ENCODE assay signal across 16 cellular contexts in genomic region chrX:135981662-135982061, GRCh38. TPM values are rescaled to one million over a fixed set of nuclear protein-coding genes. Genes with fewer than 3 reads are reported as not detected.
DNase-seq lines count a peak whose midpoint lies in the region; ATAC-seq and TF ChIP-seq lines count a peak whose summit lies in the region.
"Had no signal": no experiment of that assay in that cellular context is flagged by ENCODE, and none has a peak within 500 bp of the region (broad histone marks: within the 10 kb centered on the region; RNA-seq: fewer than 3 reads in every experiment).

No MANE protein-coding gene starts in this region.

- no peak for TF ChIP-seq CTCF in type B pancreatic cell (conservative IDR thresholded peaks at IDR 0.05)

- POLR2A ChIA-PET in CD8-positive, alpha-beta memory T cell (lab: Charles Lee) = no interaction called here
- POLR2A ChIA-PET in T-cell (lab: Charles Lee) = no interaction called here

- no peaks in the 10 kb centered on the region for H3K9me3 Mint-ChIP-seq in CD8-positive, alpha-beta memory T cell
- H3K9me3 Mint-ChIP-seq in T-cell = no peaks in the 10 kb centered on the region
- H3K9me3 Mint-ChIP-seq in type B pancreatic cell = no peaks in the 10 kb centered on the region
- H3K9me3 Mint-ChIP-seq in immature natural killer cell = peaks cover 0 to 1% (median 0%) of the 10 kb centered on the region in 6 donors
- H3K9me3 Mint-ChIP-seq: HFFc6 had no signal

- H3K27ac ChIP-seq in CD8-positive, alpha-beta memory T cell (ENCODE audit: low read depth, low read length) = no peak overlapping the region

- H3K4me3 ChIP-seq in CD8-positive, alpha-beta memory T cell (ENCODE audit: low read length) = no peak overlapping the region
- H3K4me3 ChIP-seq: MG63 had no signal

- peaks cover 37 to 71% (median 47%) of the 10 kb centered on the region in 3 donors for H3K4me1 Mint-ChIP-seq in CD8-positive, alpha-beta memory T cell
- H3K4me1 Mint-ChIP-seq in T-cell (peaks cover 42 to 65% (median 50%) of the 10 kb centered on the region in 3 donors), type B pancreatic cell (ENCODE audit: unreplicated experiment) (no peaks in the 10 kb centered on the region), immature natural killer cell (peaks cover 32 to 35% of the 10 kb centered on the region in 2 donors)

- H3K27me3 ChIP-seq in CD8-positive, alpha-beta memory T cell (ENCODE audit: insufficient read depth, low read length, poor library complexity, severe bottlenecking) = no peaks in the 10 kb centered on the region
- H3K27me3 ChIP-seq: MG63 had no signal

- H3K27ac Mint-ChIP-seq in CD8-positive, alpha-beta memory T cell = peak overlapping the region in 5 of 8 donors; percentile 20 to 65 (median 57)
- peak overlapping the region; percentile 53 to 67 for H3K27ac Mint-ChIP-seq in T-cell
- H3K27ac Mint-ChIP-seq in type B pancreatic cell = no peak overlapping the region
- no peak overlapping the region for H3K27ac Mint-ChIP-seq in immature natural killer cell
- H3K27ac Mint-ChIP-seq: HFFc6 had no signal

- H3K36me3 Mint-ChIP-seq in CD8-positive, alpha-beta memory T cell = peaks cover 0 to 7% (median 0%) of the 10 kb centered on the region in 3 donors
- H3K36me3 Mint-ChIP-seq in T-cell (no peaks in the 10 kb centered on the region), type B pancreatic cell (no peaks in the 10 kb centered on the region), immature natural killer cell (no peaks in the 10 kb centered on the region)

- no peak for ATAC-seq in T-cell (replicated peaks in 1 of 4)
- ATAC-seq: Panc1, SK-N-SH treated with all-trans-retinoic acid at 6 μM for 48 hours had no signal

- no peaks in the 10 kb centered on the region for H3K36me3 ChIP-seq in CD8-positive, alpha-beta memory T cell (ENCODE audit: insufficient read depth, low read length)
- H3K36me3 ChIP-seq: MG63 had no signal

- H3K9me3 ChIP-seq in CD8-positive, alpha-beta memory T cell (ENCODE audit: low read length) = no peaks in the 10 kb centered on the region
- H3K9me3 ChIP-seq: MG63 had no signal

- DNase-seq in CD8-positive, alpha-beta memory T cell = no peak
- DNase-seq in T-cell (no peak), erythroblast (lab: John Stamatoyannopoulos, UW) (peak; percentile 1 to 21), type B pancreatic cell (ENCODE audit: extremely low spot score, unreplicated experiment) (no peak), immature natural killer cell (no peak), ureter (ENCODE audit: low spot score) (no peak)
- DNase-seq in activated naive CD4-positive, alpha-beta T cell (lab: John Stamatoyannopoulos, UW) = no peak
- DNase-seq: DMS53, HFFc6, MG63, NCI-H1417 treated with DMSO at 0.1 percent for 48 hours, NCI-H2081, NCI-H69, Right ventricle myocardium superior had no signal

- H3K4me3 Mint-ChIP-seq in CD8-positive, alpha-beta memory T cell = peak overlapping the region in 1 of 7 donors; percentile 63
- H3K4me3 Mint-ChIP-seq in T-cell = no peak overlapping the region
- peak overlapping the region; percentile 11 for H3K4me3 Mint-ChIP-seq in type B pancreatic cell
- H3K4me3 Mint-ChIP-seq in immature natural killer cell = no peak overlapping the region
- H3K4me3 Mint-ChIP-seq: HFFc6 had no signal

- peaks cover 28% of the 10 kb centered on the region for H3K4me1 ChIP-seq in CD8-positive, alpha-beta memory T cell (ENCODE audit: insufficient read depth, low read length)

- CTCF ChIA-PET in CD8-positive, alpha-beta memory T cell (lab: Charles Lee) = no interaction called here
- CTCF ChIA-PET in T-cell (lab: Charles Lee) = no interaction called here

- TF ChIP-seq POLR2A in erythroblast (IDR thresholded peaks at IDR 0.05; ENCODE audit: low read length) = no peak

- peaks cover 0 to 11% of the 10 kb centered on the region in 2 donors for H3K27me3 Mint-ChIP-seq in CD8-positive, alpha-beta memory T cell
- peaks cover 0 to 15% of the 10 kb centered on the region in 2 donors for H3K27me3 Mint-ChIP-seq in T-cell
- H3K27me3 Mint-ChIP-seq in type B pancreatic cell = no peaks in the 10 kb centered on the region
- H3K27me3 Mint-ChIP-seq in immature natural killer cell (ENCODE audit: low read depth in 3 of 3) = peaks cover 2 to 17% (median 6%) of the 10 kb centered on the region in 3 donors

RNA-seq across cellular contexts. Expression of gene SLC9A6, which starts 3.6 kb away (rescaled TPM):
- 10 to 100 TPM; 14.9 to 16.2 TPM for total RNA-seq in CD8-positive, alpha-beta memory T cell
- 18.0 TPM for polyA plus RNA-seq in CD8-positive, alpha-beta memory T cell
- total RNA-seq in T-cell (10 to 100 TPM; 15.5 to 23.9 (median 17.3) TPM), type B pancreatic cell (ENCODE audit: low replicate concordance) (10.7 and 15.8 TPM in 2 replicates), ureter (12.9 TPM)
- 10 to 100 TPM; 13.2 to 20.5 (median 18.6) TPM for polyA plus RNA-seq in immature natural killer cell

RNA-seq across cellular contexts. Expression of gene MMGT1, which starts 7.9 kb away (rescaled TPM):
- 10 to 100 TPM; 27.6 to 28.4 TPM for total RNA-seq in CD8-positive, alpha-beta memory T cell
- polyA plus RNA-seq in CD8-positive, alpha-beta memory T cell = 8.2 TPM
- total RNA-seq in T-cell (10 to 100 TPM; 21.1 to 27.7 (median 23.5) TPM), type B pancreatic cell (ENCODE audit: low replicate concordance) (18.3 and 19.3 TPM in 2 replicates), ureter (25.0 TPM)
- polyA plus RNA-seq in immature natural killer cell = 10 to 100 TPM in 1 of 3 donors, 1 to 10 TPM in 2; 5.7 to 10.6 (median 8.1) TPM

Comparison
In these comparisons a context has a peak if more than half of its experiments do, and no peak if none do; other contexts are left out.
1. DNase-seq: peak in erythroblast (2 of 2); none in CD8-positive, alpha-beta memory T cell (0 of 5), T-cell (0 of 34), type B pancreatic cell (single experiment), activated naive CD4-positive, alpha-beta T cell (0 of 4), immature natural killer cell (0 of 3) and ureter (single experiment).
2. H3K27ac Mint-ChIP-seq: peak in CD8-positive, alpha-beta memory T cell (5 of 8) and T-cell (2 of 2); none in type B pancreatic cell (single experiment) and immature natural killer cell (0 of 6).